ENCODE assay signal across 8 cellular contexts in the genomic region with DNA sequence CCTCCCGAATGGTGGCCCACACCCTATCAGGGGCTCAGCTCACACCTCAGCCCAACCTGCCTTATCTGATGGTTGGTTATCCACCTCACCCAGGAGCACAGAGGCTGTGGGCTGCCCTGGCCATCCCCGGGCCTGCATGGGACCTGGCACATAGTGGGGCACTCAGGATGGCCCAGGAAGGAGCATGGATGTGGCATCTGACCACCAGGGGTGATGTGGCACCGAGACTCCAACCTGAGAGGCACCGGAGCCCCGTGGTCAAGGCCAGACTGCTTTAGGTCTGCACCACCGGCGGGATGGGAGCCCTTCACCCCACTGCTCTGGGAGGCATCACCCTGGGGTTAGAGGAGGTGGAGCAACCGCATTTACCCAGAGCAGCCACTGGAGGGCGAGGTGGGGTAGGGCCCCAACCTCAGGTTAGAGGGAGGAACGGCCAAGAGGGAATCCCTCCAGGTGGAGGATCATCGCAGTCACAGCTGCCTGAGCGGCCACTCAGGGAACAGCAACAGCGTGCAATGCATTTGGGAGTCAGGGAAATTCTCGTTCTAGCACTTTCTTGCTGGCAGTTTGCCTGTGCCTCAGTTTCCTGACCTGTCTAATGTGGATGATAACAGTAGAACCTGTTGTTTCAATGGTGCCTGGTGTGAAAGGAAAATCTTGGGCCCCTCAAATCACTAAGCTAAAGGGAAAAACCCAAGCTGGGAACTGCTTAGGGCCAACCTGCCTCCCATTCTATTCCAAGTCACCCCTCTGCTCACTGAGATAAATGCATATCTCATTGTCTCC. TPM values are rescaled to one million over a fixed set of nuclear protein-coding genes. Genes with fewer than 3 reads are reported as not detected.
DNase-seq lines count a peak whose midpoint lies in the region; ATAC-seq lines count a peak whose summit lies in the region.

No MANE protein-coding gene starts in this region.

- DNase-seq in DMS 273 (lab: John Stamatoyannopoulos, UW; ENCODE audit: unreplicated experiment), result peak; percentile 75
- DNase-seq in DMS 273 treated with DMSO at 0.1 percent for 48 hours (lab: John Stamatoyannopoulos, UW), result no peak
- peak; percentile 4 for DNase-seq in NCI-H128 (lab: John Stamatoyannopoulos, UW; ENCODE audit: unreplicated experiment)
- DNase-seq in activated T-cell treated with anti-CD3 and anti-CD28 coated beads for 4 hours, result peak; percentile 9
- peak; percentile 52 for DNase-seq in Right ventricle myocardium superior
- peak; percentile 63 for DNase-seq in sciatic nerve (ENCODE audit: low spot score)
- DNase-seq in NCI-H2081 treated with DMSO at 0.1 percent for 48 hours (lab: John Stamatoyannopoulos, UW), result no peak

- ATAC-seq in Right ventricle myocardium superior (ENCODE audit: poor library complexity), result peak; percentile 86
- peak; percentile 49 for ATAC-seq in sciatic nerve
- ATAC-seq in GM18498 (IDR thresholded peaks at IDR 0.05; ENCODE audit: unreplicated experiment), result no peak

- intact Hi-C loops in Right ventricle myocardium superior (cut with DNase I) (loop anchor here (5.0 kb wide), 1 partner anchor 107 kb away; a partner anchor contains a TSS), sciatic nerve (cut with DNase I) (loop anchor here (10.0 kb wide), 1 partner anchor 115 kb away; no protein-coding TSS in a partner anchor)

RNA-seq across cellular contexts. Expression of a gene that starts 52.9 kb away (rescaled TPM):
- total RNA-seq in Right ventricle myocardium superior (12.8 TPM), sciatic nerve (42.3 TPM)

RNA-seq across cellular contexts. Expression of a gene that starts 55.0 kb away (rescaled TPM):
- total RNA-seq in Right ventricle myocardium superior (15.3 TPM), sciatic nerve (58.3 TPM)

Comparison
In these comparisons a context has a peak if more than half of its experiments do, and no peak if none do; other contexts are left out.
1. DNase-seq: peak in DMS 273 (single experiment), NCI-H128 (single experiment), activated T-cell treated with anti-CD3 and anti-CD28 coated beads for 4 hours (single experiment), Right ventricle myocardium superior (single experiment) and sciatic nerve (single experiment); none in DMS 273 treated with DMSO at 0.1 percent for 48 hours (single experiment) and NCI-H2081 treated with DMSO at 0.1 percent for 48 hours (single experiment).